In the genomic region with DNA sequence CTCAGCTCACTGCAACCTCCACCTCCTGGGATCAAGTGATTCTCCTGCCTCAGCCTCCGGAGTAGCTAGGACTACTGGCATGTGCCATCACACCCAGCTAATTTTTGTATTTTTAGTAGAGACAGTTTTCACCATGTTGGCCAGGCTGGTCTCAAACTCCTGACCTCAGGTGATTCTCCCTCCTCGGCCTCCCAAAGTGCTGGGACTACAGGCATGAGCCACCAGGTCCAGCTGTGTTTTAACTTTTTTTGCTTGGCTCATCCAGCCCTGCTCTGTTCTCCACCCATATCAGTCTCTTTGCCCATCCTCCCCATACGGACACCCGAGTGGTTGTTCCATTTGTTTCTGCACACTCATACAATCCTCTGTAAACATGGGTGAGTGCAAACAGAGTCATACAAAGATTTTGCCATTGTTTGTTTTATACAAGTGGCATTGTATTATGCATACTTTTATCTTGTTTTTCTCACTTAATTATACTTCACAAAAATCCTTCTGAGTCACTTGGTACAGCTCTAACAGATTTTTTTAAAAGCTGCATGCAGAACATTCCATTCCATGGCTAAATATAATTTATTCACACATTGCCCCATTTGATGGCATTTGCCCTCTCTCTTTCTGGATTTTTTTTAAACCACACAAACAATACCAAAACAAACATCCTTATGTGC, we compare ENCODE assay signal across 17 cellular contexts. TPM values are rescaled to one million over a fixed set of nuclear protein-coding genes. Genes with fewer than 3 reads are reported as not detected.
DNase-seq lines count a peak whose midpoint lies in the region; ATAC-seq and TF ChIP-seq lines count a peak whose summit lies in the region.
"Had no signal": no experiment of that assay in that cellular context is flagged by ENCODE, and none has a peak within 500 bp of the region (broad histone marks: within the 10 kb centered on the region; RNA-seq: fewer than 3 reads in every experiment).

No MANE protein-coding gene starts in this region.

- H2BK5ac ChIP-seq in H9 (ENCODE audit: insufficient read length, low read length), result no peak overlapping the region

- no peak overlapping the region for H3K4me3 ChIP-seq in lower lobe of right lung

- H2BK12ac ChIP-seq in H9 (ENCODE audit: insufficient read length, low read depth, low read length), result no peak overlapping the region

- H3K9me3 ChIP-seq in lower lobe of right lung, result no peaks in the 10 kb centered on the region
- no peaks in the 10 kb centered on the region for H3K9me3 ChIP-seq in H9 (ENCODE audit: control insufficient read depth, low read depth, low read length)
- H3K9me3 ChIP-seq: SK-N-SH had no signal

- H3K4me3 Mint-ChIP-seq in stimulated activated naive B cell treated with anti-CD40 and anti-IgM and Interleukin-4, amounts not matched to agents 10 μg/mL and 1 μg/mL and 100 μg/mL, for 72 hours, result no peak overlapping the region
- no peak overlapping the region for H3K4me3 Mint-ChIP-seq in H9
- H3K4me3 Mint-ChIP-seq in activated CD4-positive, alpha-beta memory T cell treated with anti-CD3 and anti-CD28 coated beads, Interleukin-2, amount 10 ng/mL, durations not matched to agents 7 days and 5 days, result no peak overlapping the region
- H3K4me3 Mint-ChIP-seq: activated naive CD4-positive, alpha-beta T cell treated with anti-CD3 and anti-CD28 coated beads for 36 hours; CD4-positive, alpha-beta T cell; naive B cell; stimulated activated naive CD8-positive, alpha-beta T cell treated with anti-CD3 and anti-CD28 coated beads, Interleukin-15, Interleukin-2, amounts not matched to agents 100 ng/mL and 50 ng/mL, for 24 hours had no signal

- no peak overlapping the region for H2BK15ac ChIP-seq in H9 (ENCODE audit: low read depth, low read length)

- no peak overlapping the region for H4K91ac ChIP-seq in H9 (ENCODE audit: insufficient read length, low read depth, low read length)

- DNase-seq in NCI-H748 (lab: John Stamatoyannopoulos, UW; ENCODE audit: unreplicated experiment) (peak; percentile 18), NCI-H748 treated with DMSO at 0.1 percent for 48 hours (lab: John Stamatoyannopoulos, UW) (no peak), fibroblast of gingiva (ENCODE audit: low read depth) (peak; percentile 92), lower lobe of right lung (no peak), H9 (no peak), NCI-H1694 (lab: John Stamatoyannopoulos, UW) (no peak)
- no peak for DNase-seq in stimulated activated naive B cell treated with anti-CD40 and anti-IgM and Interleukin-4, amounts not matched to agents 10 μg/mL and 1 μg/mL and 100 μg/mL, for 72 hours
- no peak for DNase-seq in activated CD4-positive, alpha-beta memory T cell treated with anti-CD3 and anti-CD28 coated beads, Interleukin-2, amount 10 ng/mL, durations not matched to agents 7 days and 5 days
- DNase-seq: 8988T; activated naive CD4-positive, alpha-beta T cell treated with anti-CD3 and anti-CD28 coated beads for 36 hours; CD4-positive, alpha-beta T cell; Karpas-422; naive B cell; retina; SK-N-SH had no signal

- no peak overlapping the region for H2AFZ ChIP-seq in H9 (ENCODE audit: low read length)

- H3K4ac ChIP-seq in H9 (ENCODE audit: low read depth, low read length), result no peak overlapping the region

- H3K14ac ChIP-seq in H9 (ENCODE audit: insufficient read depth, low read length), result no peak overlapping the region

- H3K27ac Mint-ChIP-seq in stimulated activated naive B cell treated with anti-CD40 and anti-IgM and Interleukin-4, amounts not matched to agents 10 μg/mL and 1 μg/mL and 100 μg/mL, for 72 hours, result no peak overlapping the region
- H3K27ac Mint-ChIP-seq in H9, result no peak overlapping the region
- no peak overlapping the region for H3K27ac Mint-ChIP-seq in activated CD4-positive, alpha-beta memory T cell treated with anti-CD3 and anti-CD28 coated beads, Interleukin-2, amount 10 ng/mL, durations not matched to agents 7 days and 5 days
- H3K27ac Mint-ChIP-seq: activated naive CD4-positive, alpha-beta T cell treated with anti-CD3 and anti-CD28 coated beads for 36 hours; CD4-positive, alpha-beta T cell; stimulated activated naive CD8-positive, alpha-beta T cell treated with anti-CD3 and anti-CD28 coated beads, Interleukin-15, Interleukin-2, amounts not matched to agents 100 ng/mL and 50 ng/mL, for 24 hours had no signal

- no peaks in the 10 kb centered on the region for H3K79me1 ChIP-seq in H9 (ENCODE audit: insufficient read depth, low read depth, low read length, poor library complexity, severe bottlenecking)

- POLR2A ChIA-PET in activated CD4-positive, alpha-beta memory T cell treated with anti-CD3 and anti-CD28 coated beads, Interleukin-2, amount 10 ng/mL, durations not matched to agents 7 days and 5 days (lab: Charles Lee), result no interaction called here

- no CpG with 5 or more reads among the region's 4 CpGs for WGBS in H9 (ENCODE audit: extremely low coverage, insufficient read length, low lambda C conversion rate)

- no peak overlapping the region for H3K4me2 ChIP-seq in H9 (ENCODE audit: insufficient read depth, insufficient read length, low read length)
- H3K4me2 ChIP-seq: SK-N-SH had no signal

- no peak overlapping the region for H2BK120ac ChIP-seq in H9 (ENCODE audit: low read depth, low read length, poor library complexity, severe bottlenecking)

- H2AK5ac ChIP-seq in H9 (ENCODE audit: insufficient read length, low read length), result no peak overlapping the region

- no peak overlapping the region for H4K5ac ChIP-seq in H9 (ENCODE audit: insufficient read length, low read depth, low read length)

- ATAC-seq in lower lobe of right lung, result peak; percentile 82 to 89
- no peak for ATAC-seq in stimulated activated naive B cell treated with anti-CD40 and anti-IgM and Interleukin-4, amounts not matched to agents 10 μg/mL and 1 μg/mL and 100 μg/mL, for 72 hours (replicated peaks)

- intact Hi-C loops in lower lobe of right lung (cut with DNase I), result no loop called here

- H3K18ac ChIP-seq in H9 (ENCODE audit: insufficient read length, low read depth, low read length), result no peak overlapping the region

- H3K4me1 ChIP-seq in lower lobe of right lung (peaks cover 16% of the 10 kb centered on the region), H9 (ENCODE audit: insufficient read depth, low read length) (no peaks in the 10 kb centered on the region)

- H3K79me2 ChIP-seq in H9 (ENCODE audit: insufficient read depth, low read length), result no peaks in the 10 kb centered on the region

- H3K36me3 ChIP-seq in lower lobe of right lung, result no peaks in the 10 kb centered on the region

- no peak overlapping the region for H2BK20ac ChIP-seq in H9 (ENCODE audit: low read depth, low read length, poor library complexity, severe bottlenecking)

- H3K27me3 ChIP-seq in lower lobe of right lung (ENCODE audit: low read depth) (peaks cover 6% of the 10 kb centered on the region), H9 (ENCODE audit: insufficient read depth, low read length) (no peaks in the 10 kb centered on the region)

- H3K27me3 Mint-ChIP-seq in stimulated activated naive B cell treated with anti-CD40 and anti-IgM and Interleukin-4, amounts not matched to agents 10 μg/mL and 1 μg/mL and 100 μg/mL, for 72 hours, result peaks cover 24 to 39% of the 10 kb centered on the region in 2 donors
- H3K27me3 Mint-ChIP-seq in H9 (ENCODE audit: low read depth), result peaks cover 11% of the 10 kb centered on the region
- H3K27me3 Mint-ChIP-seq in activated CD4-positive, alpha-beta memory T cell treated with anti-CD3 and anti-CD28 coated beads, Interleukin-2, amount 10 ng/mL, durations not matched to agents 7 days and 5 days, result peaks cover 4% of the 10 kb centered on the region

- CTCF ChIA-PET in activated CD4-positive, alpha-beta memory T cell treated with anti-CD3 and anti-CD28 coated beads, Interleukin-2, amount 10 ng/mL, durations not matched to agents 7 days and 5 days (lab: Charles Lee), result interaction anchor here (1.4 kb wide), 1 partner anchor 377 kb away, joined by 3 read pairs; no protein-coding TSS in a partner anchor

- H3K23ac ChIP-seq in H9 (ENCODE audit: insufficient read length, low read depth, low read length), result no peak overlapping the region

- peaks cover 3 to 7% of the 10 kb centered on the region in 2 donors for H3K4me1 Mint-ChIP-seq in stimulated activated naive B cell treated with anti-CD40 and anti-IgM and Interleukin-4, amounts not matched to agents 10 μg/mL and 1 μg/mL and 100 μg/mL, for 72 hours
- peaks cover 0 to 2% of the 10 kb centered on the region in 2 experiments; a peak in 1 of 4 replicates for H3K4me1 Mint-ChIP-seq in H9
- H3K4me1 Mint-ChIP-seq in activated CD4-positive, alpha-beta memory T cell treated with anti-CD3 and anti-CD28 coated beads, Interleukin-2, amount 10 ng/mL, durations not matched to agents 7 days and 5 days, result peaks cover 2% of the 10 kb centered on the region

- H3K9me3 Mint-ChIP-seq in stimulated activated naive B cell treated with anti-CD40 and anti-IgM and Interleukin-4, amounts not matched to agents 10 μg/mL and 1 μg/mL and 100 μg/mL, for 72 hours, result peaks cover 0 to 6% of the 10 kb centered on the region in 2 donors
- no peaks in the 10 kb centered on the region; a peak in 1 of 5 replicates for H3K9me3 Mint-ChIP-seq in H9
- H3K9me3 Mint-ChIP-seq in activated CD4-positive, alpha-beta memory T cell treated with anti-CD3 and anti-CD28 coated beads, Interleukin-2, amount 10 ng/mL, durations not matched to agents 7 days and 5 days, result no peaks in the 10 kb centered on the region
- H3K9me3 Mint-ChIP-seq: activated naive CD4-positive, alpha-beta T cell treated with anti-CD3 and anti-CD28 coated beads for 36 hours; CD4-positive, alpha-beta T cell; stimulated activated naive CD8-positive, alpha-beta T cell treated with anti-CD3 and anti-CD28 coated beads, Interleukin-15, Interleukin-2, amounts not matched to agents 100 ng/mL and 50 ng/mL, for 24 hours had no signal

- no peak overlapping the region for H3K9ac ChIP-seq in H9 (ENCODE audit: extremely low read depth, insufficient read length, low read length)
- H3K9ac ChIP-seq: SK-N-SH had no signal

- no peak overlapping the region for H3K56ac ChIP-seq in H9 (ENCODE audit: insufficient read length, low read depth, low read length)

- H3K27ac ChIP-seq in lower lobe of right lung (no peak overlapping the region), H9 (ENCODE audit: insufficient read length, low read depth, low read length) (no peak overlapping the region)

- TF ChIP-seq CTCF in lower lobe of right lung (IDR thresholded peaks at IDR 0.05) (no peak), H9 (conservative IDR thresholded peaks at IDR 0.05) (no peak)

- H3K23me2 ChIP-seq in H9 (ENCODE audit: insufficient read length, low read depth, low read length, poor library complexity, severe bottlenecking), result no peaks in the 10 kb centered on the region

- H3K36me3 Mint-ChIP-seq in stimulated activated naive B cell treated with anti-CD40 and anti-IgM and Interleukin-4, amounts not matched to agents 10 μg/mL and 1 μg/mL and 100 μg/mL, for 72 hours, result no peaks in the 10 kb centered on the region
- H3K36me3 Mint-ChIP-seq in H9 (ENCODE audit: insufficient read depth in 1 of 3, low read depth in 3 of 3), result no peaks in the 10 kb centered on the region
- H3K36me3 Mint-ChIP-seq in activated CD4-positive, alpha-beta memory T cell treated with anti-CD3 and anti-CD28 coated beads, Interleukin-2, amount 10 ng/mL, durations not matched to agents 7 days and 5 days (ENCODE audit: low read depth), result no peaks in the 10 kb centered on the region
- H3K36me3 Mint-ChIP-seq: naive B cell had no signal

- H4K8ac ChIP-seq in H9 (replicated peaks; ENCODE audit: insufficient read length, low read depth, low read length), result no peak overlapping the region

- no peak overlapping the region for H3T11ph ChIP-seq in H9 (ENCODE audit: low read length)

- H4K20me1 ChIP-seq in H9 (ENCODE audit: control insufficient read depth, insufficient read depth, insufficient read length), result no peaks in the 10 kb centered on the region

RNA-seq across cellular contexts. Expression of a gene that starts 5.3 kb away (rescaled TPM):
- total RNA-seq in lower lobe of right lung (0.53 TPM), H9 (2021) (0.26 TPM in 2 replicates)
- not detected for total RNA-seq in activated CD4-positive, alpha-beta memory T cell treated with anti-CD3 and anti-CD28 coated beads, Interleukin-2, amount 10 ng/mL, durations not matched to agents 7 days and 5 days
- total RNA-seq: activated naive CD4-positive, alpha-beta T cell treated with anti-CD3 and anti-CD28 coated beads for 36 hours; CD4-positive, alpha-beta T cell; kidney epithelial cell had no signal

Comparison
In these comparisons a context has a peak if more than half of its experiments do, and no peak if none do; other contexts are left out.
1. DNase-seq: peak in NCI-H748 (single experiment) and fibroblast of gingiva (single experiment); none in NCI-H748 treated with DMSO at 0.1 percent for 48 hours (single experiment), lower lobe of right lung (single experiment), stimulated activated naive B cell treated with anti-CD40 and anti-IgM and Interleukin-4, amounts not matched to agents 10 μg/mL and 1 μg/mL and 100 μg/mL, for 72 hours (single experiment), H9 (single experiment), NCI-H1694 (single experiment) and activated CD4-positive, alpha-beta memory T cell treated with anti-CD3 and anti-CD28 coated beads, Interleukin-2, amount 10 ng/mL, durations not matched to agents 7 days and 5 days (single experiment).
2. ATAC-seq: peak in lower lobe of right lung (2 of 2); none in stimulated activated naive B cell treated with anti-CD40 and anti-IgM and Interleukin-4, amounts not matched to agents 10 μg/mL and 1 μg/mL and 100 μg/mL, for 72 hours (0 of 2).